In the genomic region with DNA sequence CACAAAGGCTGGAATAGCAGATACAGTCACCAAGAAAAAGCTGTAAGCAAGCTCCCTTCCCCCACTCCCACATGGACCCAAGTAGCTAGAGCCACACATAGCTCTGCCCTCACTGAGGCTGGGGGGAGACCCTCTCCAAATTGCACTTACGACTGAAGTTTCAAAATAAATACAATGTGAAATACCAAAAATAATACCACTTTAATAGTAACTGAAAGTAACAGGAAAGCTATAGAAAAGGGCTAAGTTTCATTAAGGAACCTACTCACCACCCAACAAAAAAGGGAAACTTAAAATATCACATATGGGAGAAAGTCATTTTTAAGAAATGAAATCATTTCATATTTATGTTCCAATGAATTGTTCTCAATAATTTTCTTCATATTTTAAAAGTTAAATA, we compare ENCODE assay signal across 20 cellular contexts.
"Had no signal": no experiment of that assay in that cellular context is flagged by ENCODE, and none has a peak within 500 bp of the region (broad histone marks: within the 10 kb centered on the region; RNA-seq: fewer than 3 reads in every experiment).

No MANE protein-coding gene starts in this region.

- H3K36me3 Mint-ChIP-seq: activated naive CD8-positive, alpha-beta T cell treated with anti-CD3 and anti-CD28 coated beads, Interleukin-2, amount 10 ng/mL, durations not matched to agents 7 days and 5 days; WTC11 had no signal

- H3K9me3 ChIP-seq: adrenal gland had no signal

- H3K4me3 ChIP-seq: adrenal gland, PC-9 had no signal

- H3K4me2 ChIP-seq: PC-9 had no signal

- H3K36me3 ChIP-seq: adrenal gland had no signal

- H3K4me1 ChIP-seq: adrenal gland had no signal

- H3K9me3 Mint-ChIP-seq: activated CD4-positive, alpha-beta memory T cell treated with anti-CD3 and anti-CD28 coated beads, Interleukin-2, amount 10 ng/mL, durations not matched to agents 7 days and 5 days; activated CD4-positive, alpha-beta T cell treated with anti-CD3 and anti-CD28 coated beads, Interleukin-2, amount 10 ng/mL, durations not matched to agents 7 days and 5 days; activated naive CD8-positive, alpha-beta T cell treated with anti-CD3 and anti-CD28 coated beads, Interleukin-2, amount 10 ng/mL, durations not matched to agents 7 days and 5 days; activated T-helper 2 cell treated with anti-CD3 and anti-CD28 coated beads, Interferon-gamma antibody, Interleukin-2, Interleukin-4, amounts not matched to agents 10 μg/mL and 5 μg/mL and 100 μg/mL, durations not matched to agents 14 hours and 24 hours and 36 hours; T-helper 1 cell treated with Interleukin-12 subunit alpha and Interleukin-12 subunit beta and Interleukin-4 antibody, amounts not matched to agents 30 μg/mL and 1 μg/mL, for 36 hours; WTC11 had no signal

- DNase-seq: activated CD4-positive, alpha-beta memory T cell treated with anti-CD3 and anti-CD28 coated beads, Interleukin-2, amount 10 ng/mL, durations not matched to agents 7 days and 5 days; activated CD4-positive, alpha-beta T cell treated with anti-CD3 and anti-CD28 coated beads for 1 hour; activated CD4-positive, alpha-beta T cell treated with anti-CD3 and anti-CD28 coated beads, Interleukin-2, amount 10 ng/mL, durations not matched to agents 7 days and 5 days; activated gamma-delta T cell treated with Interleukin-2 at 50 U/mL for 16 hours; activated naive CD4-positive, alpha-beta T cell treated with anti-CD3 and anti-CD28 coated beads, Interleukin-2, amount 50 U/mL, for 16 hours; activated naive CD8-positive, alpha-beta T cell treated with anti-CD3 and anti-CD28 coated beads, Interleukin-2, amount 10 ng/mL, durations not matched to agents 7 days and 5 days; activated T-cell treated with anti-CD3 and anti-CD28 coated beads for 4 hours; activated T-cell treated with anti-CD3 and anti-CD28 coated beads, Interleukin-2, amount 50 U/mL, for 72 hours; adrenal gland; cerebellar nuclear complex; NCI-H1105; NCI-H1436; NCI-H1694 treated with DMSO at 0.1 percent for 48 hours; NCI-H2029 treated with DMSO at 0.1 percent for 48 hours; NCI-H510A treated with DMSO at 0.1 percent for 48 hours; PC-9; SHP77 treated with DMSO at 0.1 percent for 48 hours had no signal

- H3K4me3 Mint-ChIP-seq: activated CD4-positive, alpha-beta memory T cell treated with anti-CD3 and anti-CD28 coated beads, Interleukin-2, amount 10 ng/mL, durations not matched to agents 7 days and 5 days; activated CD4-positive, alpha-beta T cell treated with anti-CD3 and anti-CD28 coated beads, Interleukin-2, amount 10 ng/mL, durations not matched to agents 7 days and 5 days; activated naive CD8-positive, alpha-beta T cell treated with anti-CD3 and anti-CD28 coated beads, Interleukin-2, amount 10 ng/mL, durations not matched to agents 7 days and 5 days; activated T-cell treated with anti-CD3 and anti-CD28 coated beads, Interleukin-2, amount 50 U/mL, for 72 hours; T-helper 1 cell treated with Interleukin-12 subunit alpha and Interleukin-12 subunit beta and Interleukin-4 antibody, amounts not matched to agents 30 μg/mL and 1 μg/mL, for 36 hours; WTC11 had no signal

- ATAC-seq: activated T-cell treated with anti-CD3 and anti-CD28 coated beads, Interleukin-2, amount 50 U/mL, for 72 hours; WTC11 had no signal

- H3K27me3 Mint-ChIP-seq: activated CD4-positive, alpha-beta memory T cell treated with anti-CD3 and anti-CD28 coated beads, Interleukin-2, amount 10 ng/mL, durations not matched to agents 7 days and 5 days; activated CD4-positive, alpha-beta T cell treated with anti-CD3 and anti-CD28 coated beads, Interleukin-2, amount 10 ng/mL, durations not matched to agents 7 days and 5 days; activated naive CD8-positive, alpha-beta T cell treated with anti-CD3 and anti-CD28 coated beads, Interleukin-2, amount 10 ng/mL, durations not matched to agents 7 days and 5 days had no signal

- H3K27ac Mint-ChIP-seq: activated CD4-positive, alpha-beta memory T cell treated with anti-CD3 and anti-CD28 coated beads, Interleukin-2, amount 10 ng/mL, durations not matched to agents 7 days and 5 days; activated CD4-positive, alpha-beta T cell treated with anti-CD3 and anti-CD28 coated beads, Interleukin-2, amount 10 ng/mL, durations not matched to agents 7 days and 5 days; activated naive CD8-positive, alpha-beta T cell treated with anti-CD3 and anti-CD28 coated beads, Interleukin-2, amount 10 ng/mL, durations not matched to agents 7 days and 5 days; activated T-cell treated with anti-CD3 and anti-CD28 coated beads, Interleukin-2, amount 50 U/mL, for 72 hours; activated T-helper 2 cell treated with anti-CD3 and anti-CD28 coated beads, Interferon-gamma antibody, Interleukin-2, Interleukin-4, amounts not matched to agents 10 μg/mL and 5 μg/mL and 100 μg/mL, durations not matched to agents 14 hours and 24 hours and 36 hours; T-helper 1 cell treated with Interleukin-12 subunit alpha and Interleukin-12 subunit beta and Interleukin-4 antibody, amounts not matched to agents 30 μg/mL and 1 μg/mL, for 36 hours; WTC11 had no signal

- H3K27me3 ChIP-seq: adrenal gland had no signal

- H3K4me1 Mint-ChIP-seq: activated CD4-positive, alpha-beta memory T cell treated with anti-CD3 and anti-CD28 coated beads, Interleukin-2, amount 10 ng/mL, durations not matched to agents 7 days and 5 days; activated CD4-positive, alpha-beta T cell treated with anti-CD3 and anti-CD28 coated beads, Interleukin-2, amount 10 ng/mL, durations not matched to agents 7 days and 5 days; activated naive CD8-positive, alpha-beta T cell treated with anti-CD3 and anti-CD28 coated beads, Interleukin-2, amount 10 ng/mL, durations not matched to agents 7 days and 5 days had no signal

- H2AFZ ChIP-seq: PC-9 had no signal

- H3K27ac ChIP-seq: adrenal gland, PC-9 had no signal
